8 cellular contexts compared by ENCODE assay signal in the genomic region with DNA sequence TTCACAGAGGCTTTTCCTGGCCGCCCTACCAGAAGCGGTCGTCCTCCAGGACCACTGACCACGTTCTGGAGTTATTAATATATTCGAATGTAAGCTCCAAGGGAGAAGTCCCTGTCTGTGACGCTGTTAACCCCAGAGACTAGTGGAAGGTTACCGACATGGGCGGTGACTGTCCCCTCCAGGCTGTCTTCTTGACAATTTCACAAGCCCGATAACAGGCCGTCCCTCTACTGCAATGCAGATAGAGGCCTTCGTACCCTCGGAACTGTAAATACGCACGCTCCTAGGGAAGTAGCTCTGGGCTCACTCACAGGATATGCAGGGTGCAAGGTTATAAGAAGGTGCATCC. TPM values are rescaled to one million over a fixed set of nuclear protein-coding genes. Genes with fewer than 3 reads are reported as not detected.
DNase-seq lines count a peak whose midpoint lies in the region; ATAC-seq, FAIRE-seq and TF ChIP-seq lines count a peak whose summit lies in the region.

No MANE protein-coding gene starts in this region.

- H3K36me3 ChIP-seq in HepG2 (replicated peaks in 1 of 2; ENCODE audit: control insufficient read depth in 1 of 2, insufficient read depth in 2 of 2, low read length in 2 of 2) = no peaks in the 10 kb centered on the region

- FAIRE-seq in HepG2 (lab: Jason Lieb, UNC) = peak; percentile 92

- no peak for TF ChIP-seq RAD21 in HepG2 (CRISPR knock-in tag; IDR thresholded peaks at IDR 0.05)

- WGBS in HepG2 (ENCODE audit: low lambda C conversion rate) = 0% methylated on average over 14 of the region's 14 CpGs

- TF ChIP-seq EP300 in HepG2 (IDR thresholded peaks at IDR 0.05; ENCODE audit: low read depth in 2 of 2, low read length in 2 of 2) (0 out of 4 replicates have a peak, but pooled peaks of 1 of the 2 experiments have one; percentile 43), HepG2 (CRISPR knock-in tag; IDR thresholded peaks at IDR 0.05; ENCODE audit: borderline replicate concordance) (no peak)

- H3K79me2 ChIP-seq in HepG2 (ENCODE audit: insufficient read depth, low read length) = peaks cover 28% of the 10 kb centered on the region

- no peaks in the 10 kb centered on the region for H3K9me3 Mint-ChIP-seq in T-helper 2 cell treated with Interferon-gamma antibody and Interleukin-4, amounts not matched to agents 5 μg/mL and 100 μg/mL, for 36 hours

- H3K4me2 ChIP-seq in HepG2 (ENCODE audit: low read depth, low read length) = peak overlapping the region; percentile 77

- H3K4me1 ChIP-seq in HepG2 (ENCODE audit: insufficient read depth, low read length) = peaks cover 40% of the 10 kb centered on the region

- H3K27ac Mint-ChIP-seq in T-helper 2 cell treated with Interferon-gamma antibody and Interleukin-4, amounts not matched to agents 5 μg/mL and 100 μg/mL, for 36 hours = peak overlapping the region; percentile 99

- H3K4me1 Mint-ChIP-seq in T-helper 2 cell treated with Interferon-gamma antibody and Interleukin-4, amounts not matched to agents 5 μg/mL and 100 μg/mL, for 36 hours (ENCODE audit: low read depth) = peaks cover 27% of the 10 kb centered on the region

- POLR2A ChIA-PET in HepG2 (lab: Yijun Ruan, JAX) = interaction anchor here (0.9 to 2.9 kb wide), 15 partner anchors 10 to 1638 kb away, joined by 3 to 18 read pairs (median 6); a partner anchor contains a TSS

- no peak for TF ChIP-seq CTCF in HepG2 (CRISPR knock-in tag; IDR thresholded peaks at IDR 0.05)

- H4K20me1 ChIP-seq in HepG2 (ENCODE audit: insufficient read depth, low read length) = no peaks in the 10 kb centered on the region

- H3K27ac ChIP-seq in cingulate gyrus (ENCODE audit: low read depth, low read length) (peak overlapping the region; percentile 93), HepG2 (ENCODE audit: extremely low read length, insufficient read depth, low read length) (peak overlapping the region; percentile 96)

- in situ Hi-C loops in HepG2 (cut with HindIII; ENCODE audit: extremely low pct_ligation_motif_present, low pct_unique_long_range_greater_than_20kb) = no loop called here

- peak; percentile 54 to 84 for TF ChIP-seq POLR2A in HepG2 (IDR thresholded peaks at IDR 0.05; ENCODE audit: insufficient read depth in 1 of 2, low read depth in 2 of 2, low read length in 2 of 2)

- peak overlapping the region; percentile 50 for H2AFZ ChIP-seq in HepG2 (ENCODE audit: low read length)

- peak overlapping the region; percentile 99 for H3K4me3 Mint-ChIP-seq in T-helper 2 cell treated with Interferon-gamma antibody and Interleukin-4, amounts not matched to agents 5 μg/mL and 100 μg/mL, for 36 hours

- peak overlapping the region; percentile 89 for H3K9ac ChIP-seq in HepG2 (ENCODE audit: insufficient read depth, low read depth, low read length)

- H3K27me3 ChIP-seq in HepG2 (ENCODE audit: control insufficient read depth in 1 of 2, insufficient read depth in 2 of 2, low read length in 2 of 2) = no peaks in the 10 kb centered on the region

- BruUV-seq in HepG2 (replicated peaks; lab: Mats Ljungman, UMichigan) = TSS peak; percentile 89

- H3K4me3 ChIP-seq in HepG2 (replicated peaks in 1 of 3; ENCODE audit: insufficient read depth in 1 of 3, low read depth in 2 of 3, low read length in 3 of 3) = peak overlapping the region; percentile 60 to 74 (median 70)

- ATAC-seq in HG02678 (IDR thresholded peaks at IDR 0.05; ENCODE audit: unreplicated experiment) = peak; percentile 43
- ATAC-seq in HepG2 = peak; percentile 79

- DNase-seq in NCI-H2107 treated with DMSO at 0.1 percent for 48 hours (lab: John Stamatoyannopoulos, UW; ENCODE audit: unreplicated experiment) (peak; percentile 64), NCI-H2107 (lab: John Stamatoyannopoulos, UW) (no peak), NCI-H1417 treated with DMSO at 0.1 percent for 48 hours (lab: John Stamatoyannopoulos, UW) (peak; percentile 87), HepG2 (ENCODE audit: low spot score) (peak; percentile 93)
- DNase-seq in T-helper 2 cell treated with Interferon-gamma antibody and Interleukin-4, amounts not matched to agents 5 μg/mL and 100 μg/mL, for 36 hours (ENCODE audit: low spot score) = peak; percentile 62
- DNase-seq in stimulated activated CD8-positive, alpha-beta memory T cell treated with anti-CD3 and anti-CD28 coated beads, Interleukin-4, amount 100 ng/mL, for 24 hours (ENCODE audit: low read depth) = peak; percentile 24

- H3K36me3 Mint-ChIP-seq in T-helper 2 cell treated with Interferon-gamma antibody and Interleukin-4, amounts not matched to agents 5 μg/mL and 100 μg/mL, for 36 hours (ENCODE audit: low read depth) = peaks cover 23% of the 10 kb centered on the region

- CTCF ChIA-PET in HepG2 (lab: Yijun Ruan, JAX; ENCODE audit: low intra/inter-chr PET ratio, low total read pairs) = no interaction called here

- no peaks in the 10 kb centered on the region for H3K27me3 Mint-ChIP-seq in T-helper 2 cell treated with Interferon-gamma antibody and Interleukin-4, amounts not matched to agents 5 μg/mL and 100 μg/mL, for 36 hours (ENCODE audit: low read depth)

- no peaks in the 10 kb centered on the region for H3K9me3 ChIP-seq in HepG2 (ENCODE audit: low read length)

- intact Hi-C loops in HepG2 (cut with micrococcal nuclease; ENCODE audit: unreplicated experiment) = loop anchor here (1.0 to 5.0 kb wide), 4 partner anchors 7 to 78 kb away; a partner anchor contains a TSS

TF ChIP-seq in HepG2, 621 proteins besides CTCF, POLR2A, EP300 and RAD21 (continues in another document):
- peak; percentile 15; the same call in 1 of the 2 replicates for TF ChIP-seq PPARG (CRISPR knock-in tag; conservative IDR thresholded peaks at IDR 0.05)
- no peak for TF ChIP-seq ZNF329 (CRISPR knock-in tag; IDR thresholded peaks at IDR 0.05; ENCODE audit: low read depth)
- 0 out of 2 replicates have a peak, but pooled peaks have one; percentile 22 for TF ChIP-seq HDAC1 (CRISPR knock-in tag; IDR thresholded peaks at IDR 0.05)
- no peak for TF ChIP-seq MIXL1 (CRISPR knock-in tag; IDR thresholded peaks at IDR 0.05)
- peak; percentile 48 for TF ChIP-seq HNF4A (CRISPR knock-in tag; IDR thresholded peaks at IDR 0.05)
- TF ChIP-seq GATAD1 (CRISPR knock-in tag; IDR thresholded peaks at IDR 0.05) = peak; percentile 4; the same call in 1 of the 2 replicates
- peak; percentile 9; the same call in 1 of the 2 replicates for TF ChIP-seq MED1 (CRISPR knock-in tag; IDR thresholded peaks at IDR 0.05)
- 0 out of 2 replicates have a peak, but pooled peaks have one; percentile 8 for TF ChIP-seq HOXA3 (CRISPR knock-in tag; IDR thresholded peaks at IDR 0.05)
- no peak for TF ChIP-seq FOXP1 (IDR thresholded peaks at IDR 0.05)
- TF ChIP-seq FOXP1 (CRISPR knock-in tag; IDR thresholded peaks at IDR 0.05) = no peak
- no peak for TF ChIP-seq NKX3-1 (CRISPR knock-in tag; IDR thresholded peaks at IDR 0.05)
- TF ChIP-seq CENPX (CRISPR knock-in tag; IDR thresholded peaks at IDR 0.05) = no peak
- TF ChIP-seq KMT2A (CRISPR knock-in tag; IDR thresholded peaks at IDR 0.05) = peak; percentile 72
- TF ChIP-seq ZNF841 (CRISPR knock-in tag; IDR thresholded peaks at IDR 0.05; ENCODE audit: borderline replicate concordance) = no peak
- TF ChIP-seq SCMH1 (CRISPR knock-in tag; IDR thresholded peaks at IDR 0.05; ENCODE audit: borderline replicate concordance) = no peak
- TF ChIP-seq FOXC1 (CRISPR knock-in tag; IDR thresholded peaks at IDR 0.05; ENCODE audit: borderline replicate concordance) = no peak; the same call in 1 of the 2 replicates
- no peak for TF ChIP-seq HIVEP1 (CRISPR knock-in tag; IDR thresholded peaks at IDR 0.05)
- peak; percentile 16; the same call in 1 of the 2 replicates for TF ChIP-seq HDAC2 (CRISPR knock-in tag; IDR thresholded peaks at IDR 0.05)
- TF ChIP-seq LCORL (IDR thresholded peaks at IDR 0.05) = no peak
- peak; percentile 49 for TF ChIP-seq LCORL (CRISPR knock-in tag; IDR thresholded peaks at IDR 0.05)
- peak; percentile 63 for TF ChIP-seq CEBPG (CRISPR knock-in tag; IDR thresholded peaks at IDR 0.05)
- TF ChIP-seq, protein P1, sequence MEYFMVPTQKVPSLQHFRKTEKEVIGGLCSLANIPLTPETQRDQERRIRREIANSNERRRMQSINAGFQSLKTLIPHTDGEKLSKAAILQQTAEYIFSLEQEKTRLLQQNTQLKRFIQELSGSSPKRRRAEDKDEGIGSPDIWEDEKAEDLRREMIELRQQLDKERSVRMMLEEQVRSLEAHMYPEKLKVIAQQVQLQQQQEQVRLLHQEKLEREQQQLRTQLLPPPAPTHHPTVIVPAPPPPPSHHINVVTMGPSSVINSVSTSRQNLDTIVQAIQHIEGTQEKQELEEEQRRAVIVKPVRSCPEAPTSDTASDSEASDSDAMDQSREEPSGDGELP (IDR thresholded peaks at IDR 0.05; ENCODE audit: borderline replicate concordance, low read depth) = no peak
- no peak for TF ChIP-seq ZNF205 (CRISPR knock-in tag; IDR thresholded peaks at IDR 0.05)

RNA-seq across cellular contexts. Expression of a gene that starts 0.6 kb away (rescaled TPM):
- total RNA-seq in HepG2 (2016; rRNA removed; fragmentation: Illumina TruSeq; extraction: Trizol) = 37.2 and 56.5 TPM in 2 replicates
- total RNA-seq in HepG2 (2016; cell fraction: cytosol; rRNA removed; fragmentation: Illumina TruSeq; extraction: Trizol; ENCODE audit: low read depth) = 7.6 and 10.1 TPM in 2 replicates
- 35.6 and 54.0 TPM in 2 replicates for total RNA-seq in HepG2 (2016; cell fraction: insoluble cytoplasmic fraction; rRNA removed; fragmentation: Illumina TruSeq; extraction: Trizol)
- total RNA-seq in HepG2 (2016; cell fraction: membrane; rRNA removed; fragmentation: Illumina TruSeq; extraction: Trizol) = 27.8 and 28.5 TPM in 2 replicates
- total RNA-seq in HepG2 (2016; cell fraction: nucleus; rRNA removed; fragmentation: Illumina TruSeq; extraction: Trizol) = 12.9 and 19.7 TPM in 2 replicates
- polyA plus RNA-seq in HepG2 (2011; rRNA removed) = 15.5 and 18.2 TPM in 2 replicates
- polyA plus RNA-seq in HepG2 (2011; cell fraction: cytosol; rRNA removed) = 7.6 and 12.8 TPM in 2 replicates
- polyA plus RNA-seq in HepG2 (2011; cell fraction: nucleus; rRNA removed) = 3.0 and 4.3 TPM in 2 replicates
- 23.4 and 28.5 TPM in 2 replicates for polyA plus RNA-seq in HepG2 (2012)
- polyA plus RNA-seq in HepG2 (2016; cell fraction: cytosol; fragmentation: Illumina TruSeq; extraction: Trizol; ENCODE audit: low read depth) = 10.0 and 12.2 TPM in 2 replicates
- 51.8 and 54.0 TPM in 2 replicates for polyA plus RNA-seq in HepG2 (2016; cell fraction: insoluble cytoplasmic fraction; fragmentation: Illumina TruSeq; extraction: Trizol; ENCODE audit: low read depth)
- polyA plus RNA-seq in HepG2 (2016; cell fraction: membrane; fragmentation: Illumina TruSeq; extraction: Trizol; ENCODE audit: low read depth) = 26.0 and 26.7 TPM in 2 replicates
- polyA plus RNA-seq in HepG2 (2016; cell fraction: nucleus; fragmentation: Illumina TruSeq; extraction: Trizol; ENCODE audit: insufficient read depth, low read depth) = 20.2 and 24.4 TPM in 2 replicates
- polyA minus RNA-seq in HepG2 (2011; rRNA and poly(A)+ RNA removed; ENCODE audit: low replicate concordance) = 4.2 and 5.1 TPM in 2 replicates
- polyA minus RNA-seq in HepG2 (2011; cell fraction: cytosol; rRNA and poly(A)+ RNA removed) = 13.5 and 15.4 TPM in 2 replicates
- polyA minus RNA-seq in HepG2 (2011; cell fraction: nucleus; rRNA and poly(A)+ RNA removed) = 8.2 and 11.7 TPM in 2 replicates
